Comparison of ENCODE assay signal across 17 cellular contexts in genomic region chr5:61200582-61201155, GRCh38. TPM values are rescaled to one million over a fixed set of nuclear protein-coding genes. Genes with fewer than 3 reads are reported as not detected.
DNase-seq lines count a peak whose midpoint lies in the region; ATAC-seq and TF ChIP-seq lines count a peak whose summit lies in the region.
"Had no signal": no experiment of that assay in that cellular context is flagged by ENCODE, and none has a peak within 500 bp of the region (broad histone marks: within the 10 kb centered on the region; RNA-seq: fewer than 3 reads in every experiment).

No MANE protein-coding gene starts in this region.

- H2BK15ac ChIP-seq in H9 (ENCODE audit: low read depth, low read length) (no peak overlapping the region), mesendoderm (replicated peaks; ENCODE audit: low read depth) (no peak overlapping the region)

- H4K20me1 ChIP-seq in H9 (ENCODE audit: control insufficient read depth, insufficient read depth, insufficient read length): no peaks in the 10 kb centered on the region

- no peak for TF ChIP-seq CTCF in H9 (conservative IDR thresholded peaks at IDR 0.05)

- H3K23me2 ChIP-seq in H9 (ENCODE audit: insufficient read length, low read depth, low read length, poor library complexity, severe bottlenecking): no peaks in the 10 kb centered on the region

- peaks cover 14 to 18% of the 10 kb centered on the region in 2 experiments for H3K9me3 Mint-ChIP-seq in H9

- H2AK5ac ChIP-seq in H9 (ENCODE audit: insufficient read length, low read length) (no peak overlapping the region), mesendoderm (ENCODE audit: low read length) (no peak overlapping the region)

- no peaks in the 10 kb centered on the region; the same call in 1 of the 2 replicates for H3K27me3 Mint-ChIP-seq in H9 (ENCODE audit: low read depth)

- no peak overlapping the region for H3K56ac ChIP-seq in H9 (ENCODE audit: insufficient read length, low read depth, low read length)
- H3K56ac ChIP-seq in mesendoderm (ENCODE audit: low read length): no peak overlapping the region

- no peak overlapping the region for H3K4me2 ChIP-seq in H9 (ENCODE audit: insufficient read depth, insufficient read length, low read length)
- no peak overlapping the region for H3K4me2 ChIP-seq in mesendoderm (ENCODE audit: low read length)

- H2BK12ac ChIP-seq in H9 (ENCODE audit: insufficient read length, low read depth, low read length): no peak overlapping the region

- peak; percentile 79 for ATAC-seq in GM18502 (IDR thresholded peaks at IDR 0.05; ENCODE audit: poor library complexity, unreplicated experiment)
- ATAC-seq: body of pancreas; stimulated activated naive CD8-positive, alpha-beta T cell treated with anti-CD3 and anti-CD28 coated beads, Interleukin-15, amount 100 ng/mL, for 72 hours had no signal

- H3K23ac ChIP-seq in H9 (ENCODE audit: insufficient read length, low read depth, low read length) (no peak overlapping the region), mesendoderm (ENCODE audit: low read length) (no peak overlapping the region)

- H4K5ac ChIP-seq in H9 (ENCODE audit: insufficient read length, low read depth, low read length) (peak overlapping the region; percentile 7), mesendoderm (ENCODE audit: low read length) (no peak overlapping the region)

- H3K79me2 ChIP-seq in H9 (ENCODE audit: insufficient read depth, low read length) (no peaks in the 10 kb centered on the region), mesendoderm (ENCODE audit: control insufficient read depth, insufficient read depth, low read length) (no peaks in the 10 kb centered on the region)

- no peak overlapping the region for H3K9ac ChIP-seq in H9 (ENCODE audit: extremely low read depth, insufficient read length, low read length)
- H3K9ac ChIP-seq in mesendoderm (ENCODE audit: low read length): no peak overlapping the region

- H3K27me3 ChIP-seq in H9 (ENCODE audit: insufficient read depth, low read length) (no peaks in the 10 kb centered on the region), mesendoderm (ENCODE audit: insufficient read depth, low read length, poor library complexity) (no peaks in the 10 kb centered on the region), H7 (ENCODE audit: control insufficient read depth, insufficient read depth, low read length) (no peaks in the 10 kb centered on the region)
- H3K27me3 ChIP-seq: body of pancreas had no signal

- H3K4me1 ChIP-seq in H9 (ENCODE audit: insufficient read depth, low read length): no peaks in the 10 kb centered on the region
- H3K4me1 ChIP-seq in mesendoderm (ENCODE audit: control insufficient read depth, low read depth, low read length): peaks cover 2% of the 10 kb centered on the region
- H3K4me1 ChIP-seq: body of pancreas, prostate gland had no signal

- H4K8ac ChIP-seq in H9 (replicated peaks; ENCODE audit: insufficient read length, low read depth, low read length) (no peak overlapping the region), mesendoderm (ENCODE audit: low read depth, low read length) (no peak overlapping the region)

- H2AFZ ChIP-seq in H9 (ENCODE audit: low read length): no peak overlapping the region

- H2BK20ac ChIP-seq in H9 (ENCODE audit: low read depth, low read length, poor library complexity, severe bottlenecking): no peak overlapping the region

- H2BK5ac ChIP-seq in H9 (ENCODE audit: insufficient read length, low read length) (no peak overlapping the region), mesendoderm (ENCODE audit: low read length) (no peak overlapping the region)

- no peaks in the 10 kb centered on the region for H3K36me3 ChIP-seq in mesendoderm (ENCODE audit: control insufficient read depth, insufficient read depth, low read length)
- H3K36me3 ChIP-seq in H7 (replicated peaks; ENCODE audit: control insufficient read depth, insufficient read depth, low read length): no peaks in the 10 kb centered on the region
- H3K36me3 ChIP-seq: prostate gland, WERI-Rb-1 had no signal

- no peak overlapping the region for H3K4me3 ChIP-seq in mesendoderm (ENCODE audit: low read length)
- H3K4me3 ChIP-seq in H7 (ENCODE audit: insufficient read depth, low read depth, low read length): no peak overlapping the region
- H3K4me3 ChIP-seq: body of pancreas, prostate gland had no signal

- H3K4me1 Mint-ChIP-seq in H9: peaks cover 0 to 9% of the 10 kb centered on the region in 2 experiments; a peak in 1 of 4 replicates

- H3K27ac ChIP-seq in H9 (ENCODE audit: insufficient read length, low read depth, low read length) (no peak overlapping the region), mesendoderm (ENCODE audit: low read depth, low read length) (no peak overlapping the region)
- H3K27ac ChIP-seq: body of pancreas, HL-60, prostate gland, WERI-Rb-1 had no signal

- H3K14ac ChIP-seq in H9 (ENCODE audit: insufficient read depth, low read length): peak overlapping the region; percentile 57

- H3K18ac ChIP-seq in H9 (ENCODE audit: insufficient read length, low read depth, low read length) (peak overlapping the region; percentile 42), mesendoderm (ENCODE audit: low read length) (no peak overlapping the region)

- no peaks in the 10 kb centered on the region for H3K9me3 ChIP-seq in H9 (ENCODE audit: control insufficient read depth, low read depth, low read length)
- H3K9me3 ChIP-seq: body of pancreas, prostate gland had no signal

- H3K4ac ChIP-seq in H9 (ENCODE audit: low read depth, low read length): no peak overlapping the region
- no peak overlapping the region for H3K4ac ChIP-seq in mesendoderm (ENCODE audit: low read depth, low read length)

- WGBS in H9 (ENCODE audit: extremely low coverage, insufficient read length, low lambda C conversion rate): no CpG with 5 or more reads among the region's 8 CpGs
- WGBS in mesendoderm (ENCODE audit: extremely low coverage, insufficient coverage, low lambda C conversion rate): no CpG with 5 or more reads among the region's 8 CpGs

- no peak overlapping the region for H4K91ac ChIP-seq in H9 (ENCODE audit: insufficient read length, low read depth, low read length)

- no peak overlapping the region for H3K27ac Mint-ChIP-seq in H9
- H3K27ac Mint-ChIP-seq: activated T-helper 1 cell treated with anti-CD3 and anti-CD28 coated beads, Interleukin-12 subunit alpha, Interleukin-12 subunit beta, Interleukin-2, Interleukin-4 antibody, amounts not matched to agents 30 ng/mL and 10 ng/mL and 1 ng/mL, durations not matched to agents 14 hours and 24 hours and 36 hours had no signal

- H3T11ph ChIP-seq in H9 (ENCODE audit: low read length): no peak overlapping the region

- H3K79me1 ChIP-seq in H9 (ENCODE audit: insufficient read depth, low read depth, low read length, poor library complexity, severe bottlenecking) (no peaks in the 10 kb centered on the region), mesendoderm (ENCODE audit: low read length) (no peaks in the 10 kb centered on the region)

- no peak overlapping the region for H3K4me3 Mint-ChIP-seq in H9
- H3K4me3 Mint-ChIP-seq: activated T-helper 1 cell treated with anti-CD3 and anti-CD28 coated beads, Interleukin-12 subunit alpha, Interleukin-12 subunit beta, Interleukin-2, Interleukin-4 antibody, amounts not matched to agents 30 ng/mL and 10 ng/mL and 1 ng/mL, durations not matched to agents 14 hours and 24 hours and 36 hours; stimulated activated naive CD8-positive, alpha-beta T cell treated with anti-CD3 and anti-CD28 coated beads, Interleukin-15, amount 100 ng/mL, for 72 hours had no signal

- DNase-seq in H9 (peak; percentile 34), HK-2 (ENCODE audit: unreplicated experiment) (peak; percentile 0), mesendoderm (peak; percentile 42), NCI-H2196 (lab: John Stamatoyannopoulos, UW; ENCODE audit: unreplicated experiment) (no peak), NCI-H446 (lab: John Stamatoyannopoulos, UW) (no peak), DMS153 treated with DMSO at 0.1 percent for 48 hours (lab: John Stamatoyannopoulos, UW; ENCODE audit: unreplicated experiment) (no peak), H7 (no peak)
- DNase-seq: body of pancreas; mesenchymal stem cell; SIG-M5; stimulated activated CD4-positive, alpha-beta T cell treated with anti-CD3 and anti-CD28 coated beads, Interleukin-2, amount 100 ng/mL, for 48 hours; WERI-Rb-1 had no signal

- peaks cover 6 to 9% (median 7%) of the 10 kb centered on the region in 3 experiments; a peak in 6 of 7 replicates for H3K36me3 Mint-ChIP-seq in H9 (ENCODE audit: insufficient read depth in 1 of 3, low read depth in 3 of 3)

- no peak overlapping the region for H2BK120ac ChIP-seq in H9 (ENCODE audit: low read depth, low read length, poor library complexity, severe bottlenecking)
- no peak overlapping the region for H2BK120ac ChIP-seq in mesendoderm (ENCODE audit: low read depth, low read length)

RNA-seq across cellular contexts. Expression of gene SMIM15, which starts 38.4 kb away (rescaled TPM):
- 72.5 and 75.3 TPM in 2 replicates for total RNA-seq in H9 (2021)
- 64.7 TPM for polyA plus RNA-seq in mesendoderm (2013, experiment 1 of 2)
- 62.3 TPM for polyA plus RNA-seq in mesendoderm (2013, experiment 2 of 2)
- 34.5 and 46.4 TPM in 2 replicates for total RNA-seq in H7 (2014; rRNA removed; shearing (Covaris generic))

Comparison
In these comparisons a context has a peak if more than half of its experiments do, and no peak if none do; other contexts are left out.
1. DNase-seq: peak in H9 (single experiment), HK-2 (single experiment) and mesendoderm (single experiment); none in NCI-H2196 (single experiment), NCI-H446 (0 of 2), DMS153 treated with DMSO at 0.1 percent for 48 hours (single experiment) and H7 (single experiment).